In genomic region chr5:178210073-178210526, GRCh38 we compare ENCODE assay signal across 24 cellular contexts. TPM values are rescaled to one million over a fixed set of nuclear protein-coding genes. Genes with fewer than 3 reads are reported as not detected.
DNase-seq lines count a peak whose midpoint lies in the region; ATAC-seq, FAIRE-seq and TF ChIP-seq lines count a peak whose summit lies in the region.
"Had no signal": no experiment of that assay in that cellular context is flagged by ENCODE, and none has a peak within 500 bp of the region (broad histone marks: within the 10 kb centered on the region; RNA-seq: fewer than 3 reads in every experiment).

No MANE protein-coding gene starts in this region.

- no peak for FAIRE-seq in kidney (lab: Jason Lieb, UNC)
- FAIRE-seq: G401.6, GM12892, H54, islet of Langerhans had no signal

- peaks cover 84% of the 10 kb centered on the region for H3K36me3 Mint-ChIP-seq in stimulated activated naive CD8-positive, alpha-beta T cell treated with anti-CD3 and anti-CD28 coated beads, Interleukin-15, Interleukin-2, amounts not matched to agents 100 ng/mL and 50 ng/mL, for 24 hours (ENCODE audit: low read depth)
- peaks cover 76% of the 10 kb centered on the region for H3K36me3 Mint-ChIP-seq in activated T-helper 1 cell treated with anti-CD3 and anti-CD28 coated beads, Interleukin-12 subunit alpha, Interleukin-12 subunit beta, Interleukin-2, Interleukin-4 antibody, amounts not matched to agents 30 ng/mL and 10 ng/mL and 1 ng/mL, durations not matched to agents 14 hours and 24 hours and 36 hours (ENCODE audit: low read depth)

- no peaks in the 10 kb centered on the region for H3K9me3 Mint-ChIP-seq in stimulated activated naive CD8-positive, alpha-beta T cell treated with anti-CD3 and anti-CD28 coated beads, Interleukin-15, Interleukin-2, amounts not matched to agents 100 ng/mL and 50 ng/mL, for 24 hours
- no peaks in the 10 kb centered on the region for H3K9me3 Mint-ChIP-seq in stimulated activated naive CD8-positive, alpha-beta T cell treated with anti-CD3 and anti-CD28 coated beads, Interleukin-15, amount 100 ng/mL, for 72 hours
- no peaks in the 10 kb centered on the region for H3K9me3 Mint-ChIP-seq in activated T-helper 1 cell treated with anti-CD3 and anti-CD28 coated beads, Interleukin-12 subunit alpha, Interleukin-12 subunit beta, Interleukin-2, Interleukin-4 antibody, amounts not matched to agents 30 ng/mL and 10 ng/mL and 1 ng/mL, durations not matched to agents 14 hours and 24 hours and 36 hours
- H3K9me3 Mint-ChIP-seq: effector memory CD8-positive, alpha-beta T cell; neural progenitor cell had no signal

- H3K4me3 ChIP-seq in kidney (ENCODE audit: low read length in 2 of 2) (no peak overlapping the region), BE2C (ENCODE audit: low read depth, low read length) (no peak overlapping the region)
- H3K4me3 ChIP-seq: adrenal gland, cardiac muscle cell, neural progenitor cell, vagina had no signal

- H3K27me3 Mint-ChIP-seq in stimulated activated naive CD8-positive, alpha-beta T cell treated with anti-CD3 and anti-CD28 coated beads, Interleukin-15, Interleukin-2, amounts not matched to agents 100 ng/mL and 50 ng/mL, for 24 hours: no peaks in the 10 kb centered on the region
- no peaks in the 10 kb centered on the region for H3K27me3 Mint-ChIP-seq in stimulated activated naive CD8-positive, alpha-beta T cell treated with anti-CD3 and anti-CD28 coated beads, Interleukin-15, amount 100 ng/mL, for 72 hours
- H3K27me3 Mint-ChIP-seq in activated T-helper 1 cell treated with anti-CD3 and anti-CD28 coated beads, Interleukin-12 subunit alpha, Interleukin-12 subunit beta, Interleukin-2, Interleukin-4 antibody, amounts not matched to agents 30 ng/mL and 10 ng/mL and 1 ng/mL, durations not matched to agents 14 hours and 24 hours and 36 hours (ENCODE audit: insufficient read depth): no peaks in the 10 kb centered on the region
- H3K27me3 Mint-ChIP-seq: effector memory CD8-positive, alpha-beta T cell had no signal

- intact Hi-C loops in activated T-helper 1 cell treated with anti-CD3 and anti-CD28 coated beads, Interleukin-12 subunit alpha, Interleukin-12 subunit beta, Interleukin-2, Interleukin-4 antibody, amounts not matched to agents 30 ng/mL and 10 ng/mL and 1 ng/mL, durations not matched to agents 14 hours and 24 hours and 36 hours (cut with micrococcal nuclease): no loop called here
- intact Hi-C loops in kidney (cut with DNase I): no loop called here

- peak overlapping the region; percentile 70 for H3K27ac Mint-ChIP-seq in stimulated activated naive CD8-positive, alpha-beta T cell treated with anti-CD3 and anti-CD28 coated beads, Interleukin-15, Interleukin-2, amounts not matched to agents 100 ng/mL and 50 ng/mL, for 24 hours
- H3K27ac Mint-ChIP-seq in stimulated activated naive CD8-positive, alpha-beta T cell treated with anti-CD3 and anti-CD28 coated beads, Interleukin-15, amount 100 ng/mL, for 72 hours: peak overlapping the region in 1 of 2 donors; percentile 95
- H3K27ac Mint-ChIP-seq in activated T-helper 1 cell treated with anti-CD3 and anti-CD28 coated beads, Interleukin-12 subunit alpha, Interleukin-12 subunit beta, Interleukin-2, Interleukin-4 antibody, amounts not matched to agents 30 ng/mL and 10 ng/mL and 1 ng/mL, durations not matched to agents 14 hours and 24 hours and 36 hours: peak overlapping the region; percentile 29

- peaks cover 60 to 69% of the 10 kb centered on the region in 2 donors for H3K36me3 ChIP-seq in kidney (ENCODE audit: control insufficient read depth in 1 of 2, insufficient read depth in 2 of 2, low read length in 2 of 2)
- peaks cover 100% of the 10 kb centered on the region for H3K36me3 ChIP-seq in BE2C

- H3K27me3 ChIP-seq in BE2C: no peaks in the 10 kb centered on the region
- H3K27me3 ChIP-seq: adrenal gland, cardiac muscle cell, neural progenitor cell, vagina had no signal

- ATAC-seq in stimulated activated naive CD8-positive, alpha-beta T cell treated with anti-CD3 and anti-CD28 coated beads, Interleukin-15, amount 100 ng/mL, for 72 hours: no peak
- no peak for ATAC-seq in HG03135 (IDR thresholded peaks at IDR 0.05; ENCODE audit: unreplicated experiment)
- no peak for ATAC-seq in HG02938 (IDR thresholded peaks at IDR 0.05; ENCODE audit: unreplicated experiment)
- ATAC-seq: effector memory CD8-positive, alpha-beta T cell; Panc1 had no signal

- TF ChIP-seq CTCF in kidney (IDR thresholded peaks at IDR 0.05; ENCODE audit: borderline replicate concordance, extremely low read depth, insufficient read depth) (no peak), BE2C (IDR thresholded peaks at IDR 0.05; ENCODE audit: low read depth, low read length) (no peak)

- peaks cover 34 to 38% of the 10 kb centered on the region in 2 donors for H3K4me1 ChIP-seq in kidney (ENCODE audit: control insufficient read depth in 1 of 2, insufficient read depth in 1 of 2, low read depth in 1 of 2, low read length in 2 of 2)
- H3K4me1 ChIP-seq in BE2C: peaks cover 6% of the 10 kb centered on the region; the same call in 1 of the 2 replicates

- H3K4me3 Mint-ChIP-seq in stimulated activated naive CD8-positive, alpha-beta T cell treated with anti-CD3 and anti-CD28 coated beads, Interleukin-15, Interleukin-2, amounts not matched to agents 100 ng/mL and 50 ng/mL, for 24 hours: peak overlapping the region; percentile 17
- peak overlapping the region in 1 of 2 donors; percentile 57 for H3K4me3 Mint-ChIP-seq in stimulated activated naive CD8-positive, alpha-beta T cell treated with anti-CD3 and anti-CD28 coated beads, Interleukin-15, amount 100 ng/mL, for 72 hours
- no peak overlapping the region for H3K4me3 Mint-ChIP-seq in activated T-helper 1 cell treated with anti-CD3 and anti-CD28 coated beads, Interleukin-12 subunit alpha, Interleukin-12 subunit beta, Interleukin-2, Interleukin-4 antibody, amounts not matched to agents 30 ng/mL and 10 ng/mL and 1 ng/mL, durations not matched to agents 14 hours and 24 hours and 36 hours
- H3K4me3 Mint-ChIP-seq: effector memory CD8-positive, alpha-beta T cell; neural progenitor cell had no signal

- H3K4me1 Mint-ChIP-seq in stimulated activated naive CD8-positive, alpha-beta T cell treated with anti-CD3 and anti-CD28 coated beads, Interleukin-15, Interleukin-2, amounts not matched to agents 100 ng/mL and 50 ng/mL, for 24 hours (ENCODE audit: low read depth): peaks cover 52% of the 10 kb centered on the region
- H3K4me1 Mint-ChIP-seq in stimulated activated naive CD8-positive, alpha-beta T cell treated with anti-CD3 and anti-CD28 coated beads, Interleukin-15, amount 100 ng/mL, for 72 hours: peaks cover 91% of the 10 kb centered on the region
- H3K4me1 Mint-ChIP-seq in activated T-helper 1 cell treated with anti-CD3 and anti-CD28 coated beads, Interleukin-12 subunit alpha, Interleukin-12 subunit beta, Interleukin-2, Interleukin-4 antibody, amounts not matched to agents 30 ng/mL and 10 ng/mL and 1 ng/mL, durations not matched to agents 14 hours and 24 hours and 36 hours (ENCODE audit: low read depth): peaks cover 54% of the 10 kb centered on the region

- no peak overlapping the region for H3K9ac ChIP-seq in kidney (ENCODE audit: low read length in 2 of 2)
- H3K9ac ChIP-seq: neural progenitor cell, SK-N-SH had no signal

- no peak overlapping the region for H3K27ac ChIP-seq in kidney (ENCODE audit: low read depth in 2 of 2, low read length in 2 of 2)
- H3K27ac ChIP-seq: cardiac muscle cell, neural progenitor cell, vagina had no signal

- DNase-seq in stimulated activated naive CD8-positive, alpha-beta T cell treated with anti-CD3 and anti-CD28 coated beads, Interleukin-15, amount 100 ng/mL, for 72 hours: no peak
- DNase-seq in activated T-helper 1 cell treated with anti-CD3 and anti-CD28 coated beads, Interleukin-12 subunit alpha, Interleukin-12 subunit beta, Interleukin-2, Interleukin-4 antibody, amounts not matched to agents 30 ng/mL and 10 ng/mL and 1 ng/mL, durations not matched to agents 14 hours and 24 hours and 36 hours (ENCODE audit: low spot score): no peak
- DNase-seq in kidney (peak; percentile 72), epidermal melanocyte (ENCODE audit: insufficient read length, low spot score) (no peak), BE2C (no peak)
- DNase-seq: activated CD4-positive, alpha-beta T cell treated with anti-CD3 and anti-CD28 coated beads for 4 hours; COR-L47; effector memory CD8-positive, alpha-beta T cell; NCI-H1436; SK-N-SH had no signal

- H3K9me3 ChIP-seq in kidney (ENCODE audit: control insufficient read depth in 1 of 2, low read length in 2 of 2) (no peaks in the 10 kb centered on the region), BE2C (no peaks in the 10 kb centered on the region)
- H3K9me3 ChIP-seq: adrenal gland, SK-N-SH, vagina had no signal

RNA-seq across cellular contexts. Expression of gene HNRNPAB, which starts 5.8 kb away (rescaled TPM):
- 459 and 472 TPM in 2 replicates for total RNA-seq in activated T-helper 1 cell treated with anti-CD3 and anti-CD28 coated beads, Interleukin-12 subunit alpha, Interleukin-12 subunit beta, Interleukin-2, Interleukin-4 antibody, amounts not matched to agents 30 ng/mL and 10 ng/mL and 1 ng/mL, durations not matched to agents 14 hours and 24 hours and 36 hours
- 130 TPM for total RNA-seq in kidney
- polyA plus RNA-seq in kidney (ENCODE audit: insufficient read depth, low read depth, low replicate concordance): 81.8 TPM
- 282 TPM for polyA plus RNA-seq in BE2C (2012; ENCODE audit: insufficient read depth, insufficient read length, low read depth)

RNA-seq across cellular contexts. Expression of gene PHYKPL, which starts 22.5 kb away (rescaled TPM):
- total RNA-seq in activated T-helper 1 cell treated with anti-CD3 and anti-CD28 coated beads, Interleukin-12 subunit alpha, Interleukin-12 subunit beta, Interleukin-2, Interleukin-4 antibody, amounts not matched to agents 30 ng/mL and 10 ng/mL and 1 ng/mL, durations not matched to agents 14 hours and 24 hours and 36 hours: 84.4 and 86.7 TPM in 2 replicates
- 116 TPM for total RNA-seq in kidney
- polyA plus RNA-seq in kidney (ENCODE audit: insufficient read depth, low read depth, low replicate concordance): 35.3 TPM
- polyA plus RNA-seq in BE2C (2012; ENCODE audit: insufficient read depth, insufficient read length, low read depth): 74.2 TPM

RNA-seq across cellular contexts. Expression of gene GMCL2, which starts 22.9 kb away (rescaled TPM):
- not detected in 2 replicates for total RNA-seq in activated T-helper 1 cell treated with anti-CD3 and anti-CD28 coated beads, Interleukin-12 subunit alpha, Interleukin-12 subunit beta, Interleukin-2, Interleukin-4 antibody, amounts not matched to agents 30 ng/mL and 10 ng/mL and 1 ng/mL, durations not matched to agents 14 hours and 24 hours and 36 hours
- total RNA-seq in kidney: not detected
- polyA plus RNA-seq in kidney (ENCODE audit: insufficient read depth, low read depth, low replicate concordance): not detected
- polyA plus RNA-seq in BE2C (2012; ENCODE audit: insufficient read depth, insufficient read length, low read depth): not detected
- total RNA-seq: adrenal gland, cardiac muscle cell, HT1080, M059J, vagina had no signal
- polyA plus RNA-seq: adrenal gland, cardiac muscle cell, SK-N-SH had no signal

RNA-seq across cellular contexts. Expression of gene NHP2, which starts 56.4 kb away (rescaled TPM):
- 264 and 265 TPM in 2 replicates for total RNA-seq in activated T-helper 1 cell treated with anti-CD3 and anti-CD28 coated beads, Interleukin-12 subunit alpha, Interleukin-12 subunit beta, Interleukin-2, Interleukin-4 antibody, amounts not matched to agents 30 ng/mL and 10 ng/mL and 1 ng/mL, durations not matched to agents 14 hours and 24 hours and 36 hours
- total RNA-seq in kidney: 98.6 TPM
- polyA plus RNA-seq in kidney (ENCODE audit: insufficient read depth, low read depth, low replicate concordance): 129 TPM
- 661 TPM for polyA plus RNA-seq in BE2C (2012; ENCODE audit: insufficient read depth, insufficient read length, low read depth)
